30 cellular contexts compared by ENCODE assay signal in genomic region chr19:53068199-53068598, GRCh38.
"Had no signal": no experiment of that assay in that cellular context is flagged by ENCODE, and none has a peak within 500 bp of the region (broad histone marks: within the 10 kb centered on the region; RNA-seq: fewer than 3 reads in every experiment).

No MANE protein-coding gene starts in this region.

- H3K4me3 ChIP-seq: cardiac muscle cell, colonic mucosa, heart left ventricle, lower lobe of right lung, mucosa of descending colon, right lobe of liver, uterus had no signal

- H3K27ac ChIP-seq: cardiac muscle cell, colonic mucosa, heart left ventricle, lower lobe of right lung, right lobe of liver, uterus had no signal

- H3K27me3 ChIP-seq: cardiac muscle cell, colonic mucosa, heart left ventricle, right lobe of liver, uterus had no signal

- H3K4me1 ChIP-seq: colonic mucosa, heart left ventricle, lower lobe of right lung, right lobe of liver, uterus had no signal

- H3K36me3 ChIP-seq: uterus had no signal

- ATAC-seq: activated CD4-positive, alpha-beta T cell treated with anti-CD3 and anti-CD28 coated beads for 36 hours; activated naive CD4-positive, alpha-beta T cell treated with anti-CD3 and anti-CD28 coated beads, Interleukin-2, amount 50 U/mL, for 72 hours; activated T-cell treated with anti-CD3 and anti-CD28 coated beads, Interleukin-2, amount 50 U/mL, for 72 hours; effector memory CD8-positive, alpha-beta T cell; esophagus mucosa; heart left ventricle; left lobe of liver; lower lobe of right lung; mucosa of descending colon; right lobe of liver had no signal

- H3K4me3 Mint-ChIP-seq: activated CD4-positive, alpha-beta T cell treated with anti-CD3 and anti-CD28 coated beads for 36 hours; activated T-cell treated with anti-CD3 and anti-CD28 coated beads, Interleukin-2, amount 50 U/mL, for 72 hours; effector memory CD8-positive, alpha-beta T cell; immature natural killer cell; nephron; stimulated activated naive CD8-positive, alpha-beta T cell treated with anti-CD3 and anti-CD28 coated beads, Interleukin-15, Interleukin-2, amounts not matched to agents 100 ng/mL and 50 ng/mL, for 24 hours; T-helper 2 cell treated with Interferon-gamma antibody and Interleukin-4, amounts not matched to agents 5 μg/mL and 100 μg/mL, for 36 hours; type B pancreatic cell had no signal

- H3K4me1 Mint-ChIP-seq: activated CD4-positive, alpha-beta T cell treated with anti-CD3 and anti-CD28 coated beads for 36 hours; nephron had no signal

- DNase-seq: activated CD4-positive, alpha-beta T cell treated with anti-CD3 and anti-CD28 coated beads for 36 hours; activated CD4-positive, alpha-beta T cell treated with anti-CD3 and anti-CD28 coated beads, Interleukin-2, amount 50 U/mL, for 4 hours; activated CD4-positive, CD25-positive, alpha-beta regulatory T cell; activated naive CD4-positive, alpha-beta T cell; activated T-cell treated with anti-CD3 and anti-CD28 coated beads for 4 hours; activated T-cell treated with anti-CD3 and anti-CD28 coated beads, Interleukin-2, amount 50 U/mL, for 72 hours; anterior cingulate cortex; cerebellar nuclear complex; colonic mucosa; effector memory CD8-positive, alpha-beta T cell; foreskin fibroblast; heart left ventricle; hypothalamus; immature natural killer cell; kidney; lower lobe of right lung; mucosa of descending colon; right lobe of liver; stimulated activated CD4-positive, alpha-beta T cell treated with anti-CD3 and anti-CD28 coated beads, Interleukin-2, amount 100 ng/mL, for 48 hours; substantia nigra; T-helper 1 cell; uterus had no signal

- H3K27ac Mint-ChIP-seq: activated CD4-positive, alpha-beta T cell treated with anti-CD3 and anti-CD28 coated beads for 36 hours; activated naive CD4-positive, alpha-beta T cell treated with anti-CD3 and anti-CD28 coated beads, Interleukin-2, amount 50 U/mL, for 72 hours; activated T-cell treated with anti-CD3 and anti-CD28 coated beads, Interleukin-2, amount 50 U/mL, for 72 hours; effector memory CD8-positive, alpha-beta T cell; immature natural killer cell; nephron; stimulated activated naive CD8-positive, alpha-beta T cell treated with anti-CD3 and anti-CD28 coated beads, Interleukin-15, Interleukin-2, amounts not matched to agents 100 ng/mL and 50 ng/mL, for 24 hours; T-helper 2 cell treated with Interferon-gamma antibody and Interleukin-4, amounts not matched to agents 5 μg/mL and 100 μg/mL, for 36 hours; type B pancreatic cell had no signal
